Comparison of ENCODE assay signal across 23 cellular contexts in genomic region chr3:10761583-10761982, GRCh38. TPM values are rescaled to one million over a fixed set of nuclear protein-coding genes. Genes with fewer than 3 reads are reported as not detected.
"Had no signal": no experiment of that assay in that cellular context is flagged by ENCODE, and none has a peak within 500 bp of the region (broad histone marks: within the 10 kb centered on the region; RNA-seq: fewer than 3 reads in every experiment).

No MANE protein-coding gene starts in this region.

- ATAC-seq: Panc1 had no signal

- H3K9me3 ChIP-seq: SJSA1 had no signal

- DNase-seq: KBM-7, MV-4-11, NCI-H1048, NCI-H1105, NCI-H1417, NCI-H1436 treated with DMSO at 0.1 percent for 48 hours, NCI-H1694, NCI-H187 treated with DMSO at 0.1 percent for 48 hours, NCI-H2029 treated with DMSO at 0.1 percent for 48 hours, NCI-H2171 treated with DMSO at 0.1 percent for 48 hours, NCI-H446, NCI-H510A, NCI-H524 treated with DMSO at 0.1 percent for 48 hours, NCI-H69, NCI-H774, Right ventricle myocardium superior, SIG-M5 had no signal

- H3K27ac ChIP-seq: SJSA1, SK-N-MC had no signal

- H3K36me3 ChIP-seq: SJSA1 had no signal

- H3K4me3 ChIP-seq: SJSA1, SK-N-MC had no signal

RNA-seq across cellular contexts. Expression of gene SLC6A11, which starts 54.4 kb away (rescaled TPM):
- total RNA-seq: HT-29, LHCN-M2, Right ventricle myocardium superior, RPMI7951 had no signal
